In genomic region chr1:221620437-221621384, GRCh38 we compare ENCODE assay signal across 13 cellular contexts.
DNase-seq lines count a peak whose midpoint lies in the region; ATAC-seq and TF ChIP-seq lines count a peak whose summit lies in the region.
"Had no signal": no experiment of that assay in that cellular context is flagged by ENCODE, and none has a peak within 500 bp of the region (broad histone marks: within the 10 kb centered on the region; RNA-seq: fewer than 3 reads in every experiment).

No MANE protein-coding gene starts in this region.

- H3K27ac Mint-ChIP-seq in natural killer cell, result peak overlapping the region in 1 of 2 donors; percentile 23
- H3K27ac Mint-ChIP-seq: T-helper 1 cell treated with Interleukin-12 subunit alpha and Interleukin-12 subunit beta and Interleukin-4 antibody, amounts not matched to agents 30 μg/mL and 1 μg/mL, for 36 hours had no signal

- TF ChIP-seq CTCF in VCaP (conservative IDR thresholded peaks at IDR 0.05), result no peak
- TF ChIP-seq CTCF in natural killer cell (IDR thresholded peaks at IDR 0.05), result no peak

- peak; percentile 84 for ATAC-seq in left lobe of liver
- ATAC-seq in natural killer cell, result no peak

- peak overlapping the region; percentile 42 for H3K27ac ChIP-seq in VCaP
- H3K27ac ChIP-seq: epithelial cell of prostate, neutrophil had no signal

- H3K27me3 Mint-ChIP-seq in natural killer cell (ENCODE audit: low read depth in 2 of 2), result peaks cover 2 to 8% of the 10 kb centered on the region in 2 donors

- H3K4me1 Mint-ChIP-seq in natural killer cell, result peaks cover 4 to 5% of the 10 kb centered on the region in 2 donors

- DNase-seq in EL (peak; percentile 59), NCI-H146 treated with DMSO at 0.1 percent for 48 hours (lab: John Stamatoyannopoulos, UW; ENCODE audit: unreplicated experiment) (peak; percentile 57), left lobe of liver (ENCODE audit: low spot score) (peak; percentile 79), KBM-7 (no peak), natural killer cell (no peak), MV-4-11 (lab: John Stamatoyannopoulos, UW) (no peak)
- DNase-seq: aorta; islet precursor cell; stimulated activated CD4-positive, alpha-beta T cell treated with anti-CD3 and anti-CD28 coated beads, Interleukin-4, amount 100 ng/mL, for 4 hours had no signal

- H3K9me3 Mint-ChIP-seq in natural killer cell, result no peaks in the 10 kb centered on the region
- H3K9me3 Mint-ChIP-seq: T-helper 1 cell treated with Interleukin-12 subunit alpha and Interleukin-12 subunit beta and Interleukin-4 antibody, amounts not matched to agents 30 μg/mL and 1 μg/mL, for 36 hours had no signal

- no peaks in the 10 kb centered on the region for H3K36me3 Mint-ChIP-seq in natural killer cell

- H3K4me3 Mint-ChIP-seq in natural killer cell, result no peak overlapping the region
- H3K4me3 Mint-ChIP-seq: T-helper 1 cell treated with Interleukin-12 subunit alpha and Interleukin-12 subunit beta and Interleukin-4 antibody, amounts not matched to agents 30 μg/mL and 1 μg/mL, for 36 hours had no signal

- in situ Hi-C loops in KBM-7 (cut with MboI; ENCODE audit: low pct_unique_long_range_greater_than_20kb, low sequenced_read_pairs), result no loop called here

- intact Hi-C loops in natural killer cell (cut with micrococcal nuclease), result no loop called here

Comparison
In these comparisons a context has a peak if more than half of its experiments do, and no peak if none do; other contexts are left out.
1. DNase-seq: peak in EL (single experiment), NCI-H146 treated with DMSO at 0.1 percent for 48 hours (single experiment) and left lobe of liver (single experiment); none in KBM-7 (single experiment), natural killer cell (single experiment) and MV-4-11 (single experiment).